In the genomic region with DNA sequence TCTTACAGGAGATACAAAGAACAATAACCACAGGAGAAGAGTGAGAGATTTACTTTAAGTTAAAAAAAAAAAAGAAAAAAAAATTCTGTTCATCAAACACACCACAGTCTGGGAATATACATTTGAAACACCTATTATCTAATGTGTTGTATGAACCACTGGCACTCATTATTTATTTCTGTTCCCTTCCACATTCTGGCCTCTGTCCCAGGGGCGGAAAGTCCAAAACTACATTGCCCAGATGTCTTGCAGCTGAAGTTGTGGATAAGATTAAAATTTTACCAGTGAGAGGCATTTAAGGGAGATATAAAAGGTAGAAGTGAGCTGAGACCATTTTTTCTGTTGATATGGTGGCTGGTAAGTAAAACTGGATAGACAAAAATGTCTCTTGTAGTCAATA, we compare ENCODE assay signal across 19 cellular contexts.
"Had no signal": no experiment of that assay in that cellular context is flagged by ENCODE, and none has a peak within 500 bp of the region (broad histone marks: within the 10 kb centered on the region; RNA-seq: fewer than 3 reads in every experiment).

No MANE protein-coding gene starts in this region.

- H3K4me2 ChIP-seq: KMS-11, SK-N-SH had no signal

- ATAC-seq: K562 had no signal

- FAIRE-seq: K562 had no signal

- H3K4me3 ChIP-seq: K562 had no signal

- DNase-seq: Kasumi-1, MM.1S, NCI-H1092 treated with DMSO at 0.1 percent for 48 hours, NCI-H1436, NCI-H187, NCI-H2029, NCI-H2081 treated with DMSO at 0.1 percent for 48 hours, NCI-H2171, NCI-H226, NCI-H446, NCI-H510A, NCI-H524 treated with DMSO at 0.1 percent for 48 hours, NCI-H69, NCI-H774, RPMI8226, SHP77, SK-N-SH had no signal

- H3K9me3 ChIP-seq: SK-N-SH had no signal

- H3K9ac ChIP-seq: KMS-11, SK-N-SH had no signal

- H3K27ac ChIP-seq: KMS-11 had no signal
